8 cellular contexts compared by ENCODE assay signal in genomic region chr11:7020183-7020917, GRCh38. TPM values are rescaled to one million over a fixed set of nuclear protein-coding genes. Genes with fewer than 3 reads are reported as not detected.
DNase-seq lines count a peak whose midpoint lies in the region; ATAC-seq and TF ChIP-seq lines count a peak whose summit lies in the region.

NLRP14 (plus strand) TSS chr11:7020479; CDS start chr11:7038587, 18,108 bp downstream.
ZNF214 (minus strand) TSS chr11:7020346; CDS start chr11:7002835, 17,511 bp downstream.

- peak within 1 kb of the TSS; percentile 83 for H2AK5ac ChIP-seq in trophoblast cell (ENCODE audit: low read length)

- peaks cover 5% of the 10 kb centered on the region for H3K79me1 ChIP-seq in trophoblast cell (ENCODE audit: low read length)

- RAD21 ChIA-PET in HCT116 (lab: Charles Lee; ENCODE audit: low non-redundant PET in 1 of 2, low total read pairs in 2 of 2, uncharacterized antibody in 2 of 2, unreplicated experiment in 2 of 2), result no interaction called here

- peak within 1 kb of the TSS; percentile 98 for H4K12ac ChIP-seq in trophoblast cell (ENCODE audit: low read depth, low read length)

- peak within 1 kb of the TSS; percentile 55 for H2BK120ac ChIP-seq in trophoblast cell (ENCODE audit: insufficient read depth, low read length, poor library complexity)

- H2BK12ac ChIP-seq in trophoblast cell (ENCODE audit: low read length), result peak within 1 kb of the TSS; percentile 27

- H3K36me3 ChIP-seq in HCT116 (ENCODE audit: control insufficient read depth in 1 of 2, insufficient read depth in 2 of 2, low read length in 2 of 2) (no peaks in the 10 kb centered on the region), right atrium auricular region (no peaks in the 10 kb centered on the region), trophoblast cell (ENCODE audit: control insufficient read depth in 1 of 2, insufficient read depth in 2 of 2, low read length in 2 of 2) (no peaks in the 10 kb centered on the region)

- no peak within 1 kb of the TSS; the same call in 1 of the 2 replicates for H3K27ac ChIP-seq in HCT116 (ENCODE audit: low read depth, low read length)
- peak within 1 kb of the TSS; percentile 52 to 65 for H3K27ac ChIP-seq in right atrium auricular region
- H3K27ac ChIP-seq in trophoblast cell (ENCODE audit: low read depth, low read length), result no peak within 1 kb of the TSS

- H3K4ac ChIP-seq in trophoblast cell (ENCODE audit: low read depth, low read length), result no peak within 1 kb of the TSS

- H4K8ac ChIP-seq in trophoblast cell (ENCODE audit: low read depth, low read length), result peak within 1 kb of the TSS; percentile 87

- DNase-seq in DMS 273 treated with DMSO at 0.1 percent for 48 hours (lab: John Stamatoyannopoulos, UW) (peak; percentile 1), HCT116 (ENCODE audit: low read depth, low spot score) (peak; percentile 75), NCI-H446 (lab: John Stamatoyannopoulos, UW) (peak; percentile 67 to 92), astrocyte of the hippocampus (ENCODE audit: low read depth, low spot score) (peak; percentile 96), right atrium auricular region (ENCODE audit: low spot score) (peak; percentile 96), trophoblast cell (peak; percentile 90 to 95)
- DNase-seq in activated effector memory CD4-positive, alpha-beta T cell treated with anti-CD3 and anti-CD28 coated beads, Interleukin-2, amount 50 U/mL, for 16 hours, result no peak

- H3K9ac ChIP-seq in HCT116 (ENCODE audit: low read length) (peak within 1 kb of the TSS; percentile 61), trophoblast cell (ENCODE audit: low read length) (peak within 1 kb of the TSS; percentile 55)

- H3K4me3 ChIP-seq in HCT116 (replicated peaks in 1 of 2; ENCODE audit: low read depth in 1 of 2, low read length in 2 of 2), result peak within 1 kb of the TSS; percentile 60 to 79
- peak within 1 kb of the TSS; percentile 43 to 61 for H3K4me3 ChIP-seq in right atrium auricular region
- peak within 1 kb of the TSS; percentile 87 for H3K4me3 ChIP-seq in trophoblast cell (ENCODE audit: low read depth, low read length)

- WGBS in trophoblast cell (ENCODE audit: extremely low coverage, insufficient coverage, insufficient read length), result no CpG with 5 or more reads among the region's 47 CpGs

- no peak within 1 kb of the TSS for H3K23ac ChIP-seq in trophoblast cell (ENCODE audit: low read length)

- intact Hi-C loops in HCT116 (cut with micrococcal nuclease), result no loop called here

- no TSS peak for BruUV-seq in HCT116 (replicated peaks; lab: Mats Ljungman, UMichigan)

- H3K4me1 ChIP-seq in HCT116 (ENCODE audit: control insufficient read depth in 1 of 2, insufficient read depth in 2 of 2, low read length in 2 of 2) (peaks cover 7 to 21% of the 10 kb centered on the region in 2 experiments), right atrium auricular region (peaks cover 0 to 3% of the 10 kb centered on the region in 2 donors), trophoblast cell (ENCODE audit: control insufficient read depth in 1 of 2, insufficient read depth in 2 of 2, low read length in 2 of 2) (peaks cover 6 to 7% of the 10 kb centered on the region in 2 experiments)

- H3K9me2 ChIP-seq in HCT116 (ENCODE audit: insufficient read depth), result peaks cover 2% of the 10 kb centered on the region; the same call in 1 of the 2 replicates

- peak within 1 kb of the TSS; percentile 92 for H3K4me2 ChIP-seq in HCT116 (ENCODE audit: low read length)
- H3K4me2 ChIP-seq in trophoblast cell (ENCODE audit: low read length), result peak within 1 kb of the TSS; percentile 85

- peak within 1 kb of the TSS; percentile 47 for H4K91ac ChIP-seq in trophoblast cell (ENCODE audit: low read depth, low read length)

- H3K79me2 ChIP-seq in HCT116 (ENCODE audit: insufficient read depth, low read length) (no peaks in the 10 kb centered on the region), trophoblast cell (ENCODE audit: control insufficient read depth, insufficient read depth, low read length, poor library complexity) (peaks cover 6% of the 10 kb centered on the region)

- H2BK5ac ChIP-seq in trophoblast cell (ENCODE audit: low read depth, low read length, poor library complexity), result peak within 1 kb of the TSS; percentile 56

- no peak for TF ChIP-seq RAD21 in HCT116 (IDR thresholded peaks at IDR 0.05; ENCODE audit: low read depth)

- TF ChIP-seq CTCF in HCT116 (IDR thresholded peaks at IDR 0.05 in 2 of 3, conservative IDR thresholded peaks at IDR 0.05 in 1 of 3; ENCODE audit: borderline replicate concordance in 1 of 3, insufficient read depth in 1 of 3, low read depth in 2 of 3, low read length in 2 of 3), result no peak
- TF ChIP-seq CTCF in right atrium auricular region (IDR thresholded peaks at IDR 0.05), result no peak

- H2AFZ ChIP-seq in HCT116 (ENCODE audit: low read depth, low read length, poor library complexity, severe bottlenecking) (peak within 1 kb of the TSS; percentile 91), trophoblast cell (ENCODE audit: insufficient read depth, low read length, poor library complexity) (peak within 1 kb of the TSS; percentile 100)

- TF ChIP-seq POLR2A in HCT116 (IDR thresholded peaks at IDR 0.05; ENCODE audit: borderline replicate concordance, extremely low read depth, insufficient read depth, insufficient read length), result no peak

- POLR2A ChIA-PET in HCT116 (lab: Charles Lee), result no interaction called here

- CTCF ChIA-PET in HCT116 (lab: Charles Lee), result no interaction called here

- H3K9me3 ChIP-seq in HCT116 (ENCODE audit: control insufficient read depth in 1 of 2, insufficient read depth in 1 of 2, low read depth in 1 of 2, low read length in 2 of 2) (no peaks in the 10 kb centered on the region), right atrium auricular region (no peaks in the 10 kb centered on the region), trophoblast cell (ENCODE audit: insufficient read depth, low read depth, low read length) (no peaks in the 10 kb centered on the region)

- H3K27me3 ChIP-seq in HCT116 (ENCODE audit: insufficient read depth, low read length), result no peaks in the 10 kb centered on the region
- H3K27me3 ChIP-seq in right atrium auricular region, result no peaks in the 10 kb centered on the region
- no peaks in the 10 kb centered on the region for H3K27me3 ChIP-seq in trophoblast cell (ENCODE audit: insufficient read depth, low read length)

- H3K14ac ChIP-seq in trophoblast cell (ENCODE audit: low read length), result peak within 1 kb of the TSS; percentile 61

- ATAC-seq in HCT116, result peak; percentile 97
- ATAC-seq in GM21786 (IDR thresholded peaks at IDR 0.05; ENCODE audit: unreplicated experiment), result no peak

- H4K20me1 ChIP-seq in HCT116 (ENCODE audit: insufficient read depth), result no peaks in the 10 kb centered on the region

- peak within 1 kb of the TSS; percentile 60 for H3K18ac ChIP-seq in trophoblast cell (ENCODE audit: low read length)

TF ChIP-seq in HCT116, 20 proteins besides CTCF, POLR2A, EP300 and RAD21 (continues in another document):
- TF ChIP-seq EZH2 (IDR thresholded peaks at IDR 0.05) (no peak), ZFX (IDR thresholded peaks at IDR 0.05) (no peak), EZH2phosphoT487 (IDR thresholded peaks at IDR 0.05; ENCODE audit: borderline replicate concordance) (no peak), SRF (IDR thresholded peaks at IDR 0.05; ENCODE audit: low read depth) (no peak), YY1 (IDR thresholded peaks at IDR 0.05; ENCODE audit: extremely low read depth, insufficient replicate concordance, low read depth, low read length) (peak; percentile 82), REST (IDR thresholded peaks at IDR 0.05; ENCODE audit: low read depth) (no peak), JUND (IDR thresholded peaks at IDR 0.05) (no peak), CEBPB (IDR thresholded peaks at IDR 0.05; ENCODE audit: low read depth) (no peak), ATF3 (IDR thresholded peaks at IDR 0.05) (no peak), CBX3 (IDR thresholded peaks at IDR 0.05; ENCODE audit: low read depth) (0 out of 2 replicates have a peak, but pooled peaks have one; percentile 53)

RNA-seq across cellular contexts. Expression of gene NLRP14, which starts in this region (rescaled TPM):
- total RNA-seq in HCT116 (2021; ENCODE audit: unreplicated experiment) (0.49 TPM), right atrium auricular region (not detected)
- 0.05 and 0.10 TPM in 2 replicates for polyA plus RNA-seq in HCT116 (2012)
- 0.12 and 0.14 TPM in 2 replicates for polyA plus RNA-seq in trophoblast cell (2013)

RNA-seq across cellular contexts. Expression of gene ZNF214, which starts in this region (rescaled TPM):
- total RNA-seq in HCT116 (2021; ENCODE audit: unreplicated experiment) (2.1 TPM), right atrium auricular region (1 to 10 TPM in 1 of 2 donors, under 1 TPM in 1; 0.74 to 1.3 TPM)
- 0.22 and 0.53 TPM in 2 replicates for polyA plus RNA-seq in HCT116 (2012)
- polyA plus RNA-seq in trophoblast cell (2013), result 0.66 and 0.69 TPM in 2 replicates

Comparison
In these comparisons a context has a peak if more than half of its experiments do, and no peak if none do; other contexts are left out.
1. H3K27ac ChIP-seq: peak in right atrium auricular region (2 of 2); none in HCT116 (single experiment) and trophoblast cell (single experiment).
2. Peak in every context shown above with its lines, with median percentiles within 50 percentile points of each other: H3K4me3 ChIP-seq.